In genomic region chr14:91890291-91890749, GRCh38 we compare ENCODE assay signal across 13 cellular contexts. TPM values are rescaled to one million over a fixed set of nuclear protein-coding genes. Genes with fewer than 3 reads are reported as not detected.
DNase-seq lines count a peak whose midpoint lies in the region; ATAC-seq lines count a peak whose summit lies in the region.
"Had no signal": no experiment of that assay in that cellular context is flagged by ENCODE, and none has a peak within 500 bp of the region (broad histone marks: within the 10 kb centered on the region; RNA-seq: fewer than 3 reads in every experiment).

No MANE protein-coding gene starts in this region.

- no peak overlapping the region for H3K4me2 ChIP-seq in Karpas-422 (ENCODE audit: low read depth, low read length, poor library complexity, severe bottlenecking)
- H3K4me2 ChIP-seq: A549 had no signal

- no peaks in the 10 kb centered on the region for H3K36me3 ChIP-seq in Karpas-422 (ENCODE audit: insufficient read depth, low read length)
- H3K36me3 ChIP-seq: neutrophil had no signal

- H2AFZ ChIP-seq in Karpas-422 (ENCODE audit: low read length) = no peak overlapping the region

- H3K4me3 ChIP-seq in Karpas-422 (ENCODE audit: low read length) = no peak overlapping the region
- H3K4me3 ChIP-seq: A549 had no signal

- H3K27ac Mint-ChIP-seq in activated CD4-positive, alpha-beta T cell treated with anti-CD3 and anti-CD28 coated beads, Interleukin-2, amount 10 ng/mL, durations not matched to agents 24 days and 14 days = peak overlapping the region; percentile 22
- peak overlapping the region; percentile 75 for H3K27ac Mint-ChIP-seq in activated naive CD8-positive, alpha-beta T cell treated with anti-CD3 and anti-CD28 coated beads, Interleukin-2, amount 10 ng/mL, durations not matched to agents 7 days and 5 days
- H3K27ac Mint-ChIP-seq in immature natural killer cell = peak overlapping the region in 5 of 6 donors; percentile 20 to 84 (median 66)

- no peaks in the 10 kb centered on the region for H3K9me2 ChIP-seq in Karpas-422 (replicated peaks; ENCODE audit: insufficient read depth, low read length)

- no peaks in the 10 kb centered on the region for H3K4me1 ChIP-seq in Karpas-422 (ENCODE audit: low read length)
- H3K4me1 ChIP-seq: A549 had no signal

- peaks cover 34% of the 10 kb centered on the region for H3K4me1 Mint-ChIP-seq in activated CD4-positive, alpha-beta T cell treated with anti-CD3 and anti-CD28 coated beads, Interleukin-2, amount 10 ng/mL, durations not matched to agents 24 days and 14 days
- H3K4me1 Mint-ChIP-seq in activated naive CD8-positive, alpha-beta T cell treated with anti-CD3 and anti-CD28 coated beads, Interleukin-2, amount 10 ng/mL, durations not matched to agents 7 days and 5 days = peaks cover 40% of the 10 kb centered on the region
- peaks cover 37 to 50% of the 10 kb centered on the region in 2 donors for H3K4me1 Mint-ChIP-seq in immature natural killer cell

- no peaks in the 10 kb centered on the region for H3K27me3 Mint-ChIP-seq in activated CD4-positive, alpha-beta T cell treated with anti-CD3 and anti-CD28 coated beads, Interleukin-2, amount 10 ng/mL, durations not matched to agents 24 days and 14 days
- H3K27me3 Mint-ChIP-seq in activated naive CD8-positive, alpha-beta T cell treated with anti-CD3 and anti-CD28 coated beads, Interleukin-2, amount 10 ng/mL, durations not matched to agents 7 days and 5 days = no peaks in the 10 kb centered on the region
- peaks cover 0 to 2% (median 0%) of the 10 kb centered on the region in 3 donors for H3K27me3 Mint-ChIP-seq in immature natural killer cell (ENCODE audit: low read depth in 3 of 3)

- H3K4me3 Mint-ChIP-seq in activated CD4-positive, alpha-beta T cell treated with anti-CD3 and anti-CD28 coated beads, Interleukin-2, amount 10 ng/mL, durations not matched to agents 24 days and 14 days = peak overlapping the region; percentile 17
- peak overlapping the region; percentile 37 for H3K4me3 Mint-ChIP-seq in activated naive CD8-positive, alpha-beta T cell treated with anti-CD3 and anti-CD28 coated beads, Interleukin-2, amount 10 ng/mL, durations not matched to agents 7 days and 5 days
- peak overlapping the region in 4 of 5 donors; percentile 4 to 72 (median 57) for H3K4me3 Mint-ChIP-seq in immature natural killer cell

- POLR2A ChIA-PET in activated naive CD8-positive, alpha-beta T cell treated with anti-CD3 and anti-CD28 coated beads, Interleukin-2, amount 10 ng/mL, durations not matched to agents 7 days and 5 days (lab: Charles Lee) = interaction anchor here (0.8 to 1.7 kb wide), 3 partner anchors 18 to 27 kb away, joined by 3 to 4 read pairs (median 4); partner anchors contain the start of gene TC2N

- H3K9me3 ChIP-seq in Karpas-422 (ENCODE audit: low read length) = no peaks in the 10 kb centered on the region
- H3K9me3 ChIP-seq: A549, neutrophil had no signal

- H4K20me1 ChIP-seq in Karpas-422 (ENCODE audit: insufficient read depth, low read depth, low read length) = no peaks in the 10 kb centered on the region

- no peaks in the 10 kb centered on the region for H3K36me3 Mint-ChIP-seq in activated CD4-positive, alpha-beta T cell treated with anti-CD3 and anti-CD28 coated beads, Interleukin-2, amount 10 ng/mL, durations not matched to agents 24 days and 14 days (ENCODE audit: low read depth)
- no peaks in the 10 kb centered on the region for H3K36me3 Mint-ChIP-seq in activated naive CD8-positive, alpha-beta T cell treated with anti-CD3 and anti-CD28 coated beads, Interleukin-2, amount 10 ng/mL, durations not matched to agents 7 days and 5 days
- no peaks in the 10 kb centered on the region for H3K36me3 Mint-ChIP-seq in immature natural killer cell

- peak overlapping the region; percentile 95 for H3K27ac ChIP-seq in substantia nigra (ENCODE audit: low read depth, low read length, poor library complexity, severe bottlenecking)
- H3K27ac ChIP-seq in Karpas-422 (ENCODE audit: low read length) = no peak overlapping the region
- H3K27ac ChIP-seq: A549, neutrophil had no signal

- peak; percentile 30 for ATAC-seq in activated naive CD8-positive, alpha-beta T cell treated with anti-CD3 and anti-CD28 coated beads, Interleukin-2, amount 10 ng/mL, durations not matched to agents 7 days and 5 days (ENCODE audit: low read depth)
- ATAC-seq: A549 had no signal

- no peaks in the 10 kb centered on the region for H3K79me2 ChIP-seq in Karpas-422 (ENCODE audit: low read length)

- no peaks in the 10 kb centered on the region for H3K9me3 Mint-ChIP-seq in activated CD4-positive, alpha-beta T cell treated with anti-CD3 and anti-CD28 coated beads, Interleukin-2, amount 10 ng/mL, durations not matched to agents 24 days and 14 days
- no peaks in the 10 kb centered on the region for H3K9me3 Mint-ChIP-seq in activated naive CD8-positive, alpha-beta T cell treated with anti-CD3 and anti-CD28 coated beads, Interleukin-2, amount 10 ng/mL, durations not matched to agents 7 days and 5 days
- H3K9me3 Mint-ChIP-seq in immature natural killer cell = no peaks in the 10 kb centered on the region

- DNase-seq in activated CD4-positive, alpha-beta T cell treated with anti-CD3 and anti-CD28 coated beads, Interleukin-2, amount 10 ng/mL, durations not matched to agents 24 days and 14 days = no peak
- DNase-seq in activated CD4-positive, alpha-beta T cell treated with anti-CD3 and anti-CD28 coated beads for 48 hours = no peak
- DNase-seq in activated naive CD8-positive, alpha-beta T cell treated with anti-CD3 and anti-CD28 coated beads, Interleukin-2, amount 10 ng/mL, durations not matched to agents 7 days and 5 days = peak; percentile 42
- DNase-seq in immature natural killer cell = peak in 2 of 3 donors; percentile 15 to 19
- peak in 35 of 49 donors; percentile 14 to 74 (median 46) for DNase-seq in substantia nigra (lab: John Stamatoyannopoulos, UW)
- no peak for DNase-seq in CD1c-positive myeloid dendritic cell (ENCODE audit: extremely low spot score)
- no peak for DNase-seq in Karpas-422
- DNase-seq in HK-2 (ENCODE audit: unreplicated experiment) = no peak
- DNase-seq: activated naive CD4-positive, alpha-beta T cell; NCI-H1930; stimulated activated CD4-positive, alpha-beta T cell treated with anti-CD3 and anti-CD28 coated beads, Interleukin-4, amount 100 ng/mL, for 4 hours had no signal

- intact Hi-C loops in activated CD4-positive, alpha-beta T cell treated with anti-CD3 and anti-CD28 coated beads, Interleukin-2, amount 10 ng/mL, durations not matched to agents 24 days and 14 days (cut with micrococcal nuclease) = no loop called here

- H3K27me3 ChIP-seq in Karpas-422 (ENCODE audit: low read length) = no peaks in the 10 kb centered on the region
- H3K27me3 ChIP-seq: neutrophil had no signal

- no peak overlapping the region for H3K9ac ChIP-seq in Karpas-422 (ENCODE audit: low read length)

RNA-seq across cellular contexts. Expression of gene TC2N, which starts 23.0 kb away (rescaled TPM):
- total RNA-seq in activated CD4-positive, alpha-beta T cell treated with anti-CD3 and anti-CD28 coated beads, Interleukin-2, amount 10 ng/mL, durations not matched to agents 24 days and 14 days = 18.6 and 19.3 TPM in 2 replicates
- total RNA-seq in activated naive CD8-positive, alpha-beta T cell treated with anti-CD3 and anti-CD28 coated beads, Interleukin-2, amount 10 ng/mL, durations not matched to agents 7 days and 5 days = 100 to 1,000 TPM; 163 to 181 TPM
- polyA plus RNA-seq in immature natural killer cell = 100 to 1,000 TPM in 2 of 3 donors, 10 to 100 TPM in 1; 97.4 to 158 (median 112) TPM
- total RNA-seq in Karpas-422 (2014; rRNA removed; shearing (Covaris generic); ENCODE audit: low replicate concordance) = not detected in 2 replicates

RNA-seq across cellular contexts. Expression of gene FBLN5, which starts 57.2 kb away (rescaled TPM):
- 0.68 and 1.3 TPM in 2 replicates for total RNA-seq in activated CD4-positive, alpha-beta T cell treated with anti-CD3 and anti-CD28 coated beads, Interleukin-2, amount 10 ng/mL, durations not matched to agents 24 days and 14 days
- total RNA-seq in activated naive CD8-positive, alpha-beta T cell treated with anti-CD3 and anti-CD28 coated beads, Interleukin-2, amount 10 ng/mL, durations not matched to agents 7 days and 5 days = 1 to 10 TPM; 2.4 to 3.5 TPM
- 1 to 10 TPM; 3.0 to 3.8 (median 3.0) TPM for polyA plus RNA-seq in immature natural killer cell
- total RNA-seq in Karpas-422 (2014; rRNA removed; shearing (Covaris generic); ENCODE audit: low replicate concordance) = not detected in 2 replicates

Comparison
In these comparisons a context has a peak if more than half of its experiments do, and no peak if none do; other contexts are left out.
1. DNase-seq: peak in activated naive CD8-positive, alpha-beta T cell treated with anti-CD3 and anti-CD28 coated beads, Interleukin-2, amount 10 ng/mL, durations not matched to agents 7 days and 5 days (single experiment), immature natural killer cell (2 of 3) and substantia nigra (35 of 49); none in activated CD4-positive, alpha-beta T cell treated with anti-CD3 and anti-CD28 coated beads, Interleukin-2, amount 10 ng/mL, durations not matched to agents 24 days and 14 days (single experiment), activated CD4-positive, alpha-beta T cell treated with anti-CD3 and anti-CD28 coated beads for 48 hours (single experiment), CD1c-positive myeloid dendritic cell (single experiment), Karpas-422 (single experiment) and HK-2 (single experiment).
2. H3K27ac Mint-ChIP-seq: peak in every context shown above with its lines; median percentile 75 in activated naive CD8-positive, alpha-beta T cell treated with anti-CD3 and anti-CD28 coated beads, Interleukin-2, amount 10 ng/mL, durations not matched to agents 7 days and 5 days; 66 in immature natural killer cell; 22 in activated CD4-positive, alpha-beta T cell treated with anti-CD3 and anti-CD28 coated beads, Interleukin-2, amount 10 ng/mL, durations not matched to agents 24 days and 14 days.
3. RNA of gene TC2N, which starts 23.0 kb away (total RNA-seq): 163 to 181 TPM in activated naive CD8-positive, alpha-beta T cell treated with anti-CD3 and anti-CD28 coated beads, Interleukin-2, amount 10 ng/mL, durations not matched to agents 7 days and 5 days and 18.6 to 19.3 TPM in activated CD4-positive, alpha-beta T cell treated with anti-CD3 and anti-CD28 coated beads, Interleukin-2, amount 10 ng/mL, durations not matched to agents 24 days and 14 days; not detected in Karpas-422; every median in the first group is over 10 times any median in the second.
4. Peak in every context shown above with its lines, with median percentiles within 50 percentile points of each other: H3K4me3 Mint-ChIP-seq.